Comparison of ENCODE assay signal across 14 cellular contexts in genomic region chr10:75117996-75118395, GRCh38. TPM values are rescaled to one million over a fixed set of nuclear protein-coding genes. Genes with fewer than 3 reads are reported as not detected.
DNase-seq lines count a peak whose midpoint lies in the region; ATAC-seq and TF ChIP-seq lines count a peak whose summit lies in the region.
"Had no signal": no experiment of that assay in that cellular context is flagged by ENCODE, and none has a peak within 500 bp of the region (broad histone marks: within the 10 kb centered on the region; RNA-seq: fewer than 3 reads in every experiment).

No MANE protein-coding gene starts in this region.

- H3K4me3 ChIP-seq in subcutaneous abdominal adipose tissue (ENCODE audit: low read depth in 1 of 5, low read length in 5 of 5) (no peak overlapping the region), mucosa of descending colon (no peak overlapping the region)
- H3K4me3 ChIP-seq: SK-N-MC had no signal

- no peaks in the 10 kb centered on the region for H3K27me3 ChIP-seq in subcutaneous abdominal adipose tissue (ENCODE audit: control insufficient read depth in 5 of 5, insufficient read depth in 4 of 5, low read length in 5 of 5)
- H3K27me3 ChIP-seq: brain microvascular endothelial cell had no signal

- no peak for TF ChIP-seq CTCF in mucosa of descending colon (IDR thresholded peaks at IDR 0.05)

- H3K9me3 ChIP-seq in subcutaneous abdominal adipose tissue (ENCODE audit: control insufficient read depth in 5 of 5, low read length in 5 of 5), result no peaks in the 10 kb centered on the region
- H3K9me3 ChIP-seq in mucosa of descending colon, result no peaks in the 10 kb centered on the region
- H3K9me3 ChIP-seq: Caco-2 had no signal

- peak overlapping the region; percentile 93 for H3K27ac Mint-ChIP-seq in activated T-cell treated with anti-CD3 and anti-CD28 coated beads, Interleukin-2, amount 50 U/mL, for 72 hours

- H3K4me3 Mint-ChIP-seq in activated T-cell treated with anti-CD3 and anti-CD28 coated beads, Interleukin-2, amount 50 U/mL, for 72 hours, result peak overlapping the region in 1 of 2 donors; percentile 49

- H3K9me3 Mint-ChIP-seq in activated T-cell treated with anti-CD3 and anti-CD28 coated beads, Interleukin-2, amount 50 U/mL, for 72 hours, result no peaks in the 10 kb centered on the region

- H3K36me3 Mint-ChIP-seq in activated T-cell treated with anti-CD3 and anti-CD28 coated beads, Interleukin-2, amount 50 U/mL, for 72 hours (ENCODE audit: insufficient read depth in 2 of 2), result no peaks in the 10 kb centered on the region

- peak overlapping the region in 2 of 5 donors; percentile 10 to 20 for H3K9ac ChIP-seq in subcutaneous abdominal adipose tissue (ENCODE audit: low read length in 5 of 5)

- ATAC-seq in activated T-cell treated with anti-CD3 and anti-CD28 coated beads, Interleukin-2, amount 50 U/mL, for 72 hours (replicated peaks in 1 of 2), result peak; percentile 22 to 36
- no peak for ATAC-seq in mucosa of descending colon
- ATAC-seq in GM21737 (IDR thresholded peaks at IDR 0.05; ENCODE audit: unreplicated experiment), result no peak

- intact Hi-C loops in mucosa of descending colon (cut with DNase I, micrococcal nuclease), result no loop called here

- H3K27ac ChIP-seq in caudate nucleus (ENCODE audit: low read depth, low read length) (peak overlapping the region; percentile 70), subcutaneous abdominal adipose tissue (ENCODE audit: low read depth, low read length) (peak overlapping the region; percentile 65)
- H3K27ac ChIP-seq: brain microvascular endothelial cell, SK-N-MC had no signal

- H3K4me1 ChIP-seq in subcutaneous abdominal adipose tissue (ENCODE audit: control insufficient read depth in 5 of 5, insufficient read depth in 5 of 5, low read length in 5 of 5), result peaks cover 0 to 54% (median 25%) of the 10 kb centered on the region in 5 donors
- peaks cover 9% of the 10 kb centered on the region for H3K4me1 ChIP-seq in mucosa of descending colon (ENCODE audit: low read depth)

- H3K4me1 Mint-ChIP-seq in activated T-cell treated with anti-CD3 and anti-CD28 coated beads, Interleukin-2, amount 50 U/mL, for 72 hours (ENCODE audit: low read depth), result peaks cover 51% of the 10 kb centered on the region

- H3K27me3 Mint-ChIP-seq in activated T-cell treated with anti-CD3 and anti-CD28 coated beads, Interleukin-2, amount 50 U/mL, for 72 hours (ENCODE audit: low read depth), result no peaks in the 10 kb centered on the region

- H3K36me3 ChIP-seq in subcutaneous abdominal adipose tissue (ENCODE audit: control insufficient read depth in 5 of 5, insufficient read depth in 5 of 5, low read length in 5 of 5) (no peaks in the 10 kb centered on the region), mucosa of descending colon (ENCODE audit: low read depth) (no peaks in the 10 kb centered on the region)
- H3K36me3 ChIP-seq: brain microvascular endothelial cell had no signal

- no peak for DNase-seq in activated T-cell treated with anti-CD3 and anti-CD28 coated beads, Interleukin-2, amount 50 U/mL, for 72 hours
- DNase-seq in activated T-cell treated with anti-CD3 and anti-CD28 coated beads, Interleukin-2, amount 50 U/mL, for 48 hours, result no peak
- DNase-seq in caudate nucleus (lab: John Stamatoyannopoulos, UW), result no peak
- peak; percentile 25 for DNase-seq in medulla oblongata (ENCODE audit: extremely low spot score)
- no peak for DNase-seq in mucosa of descending colon
- no peak for DNase-seq in glomerular visceral epithelial cell (ENCODE audit: extremely low spot score)
- DNase-seq: activated CD4-positive, alpha-beta T cell treated with anti-CD3 and anti-CD28 coated beads, Interleukin-2, amount 50 U/mL, for 48 hours; brain microvascular endothelial cell; Caco-2; islet precursor cell; NCI-H1436 treated with DMSO at 0.1 percent for 48 hours had no signal

RNA-seq across cellular contexts. Expression of gene SAMD8, which starts 6.5 kb away (rescaled TPM):
- total RNA-seq in activated T-cell treated with anti-CD3 and anti-CD28 coated beads, Interleukin-2, amount 50 U/mL, for 72 hours, result 10 to 100 TPM; 24.3 to 28.6 TPM
- 10 to 100 TPM; 12.1 to 26.6 (median 13.6) TPM for total RNA-seq in mucosa of descending colon

Comparison
In these comparisons a context has a peak if more than half of its experiments do, and no peak if none do; other contexts are left out.
1. ATAC-seq: peak in activated T-cell treated with anti-CD3 and anti-CD28 coated beads, Interleukin-2, amount 50 U/mL, for 72 hours (2 of 2); none in mucosa of descending colon (single experiment) and GM21737 (single experiment).